In the genomic region with DNA sequence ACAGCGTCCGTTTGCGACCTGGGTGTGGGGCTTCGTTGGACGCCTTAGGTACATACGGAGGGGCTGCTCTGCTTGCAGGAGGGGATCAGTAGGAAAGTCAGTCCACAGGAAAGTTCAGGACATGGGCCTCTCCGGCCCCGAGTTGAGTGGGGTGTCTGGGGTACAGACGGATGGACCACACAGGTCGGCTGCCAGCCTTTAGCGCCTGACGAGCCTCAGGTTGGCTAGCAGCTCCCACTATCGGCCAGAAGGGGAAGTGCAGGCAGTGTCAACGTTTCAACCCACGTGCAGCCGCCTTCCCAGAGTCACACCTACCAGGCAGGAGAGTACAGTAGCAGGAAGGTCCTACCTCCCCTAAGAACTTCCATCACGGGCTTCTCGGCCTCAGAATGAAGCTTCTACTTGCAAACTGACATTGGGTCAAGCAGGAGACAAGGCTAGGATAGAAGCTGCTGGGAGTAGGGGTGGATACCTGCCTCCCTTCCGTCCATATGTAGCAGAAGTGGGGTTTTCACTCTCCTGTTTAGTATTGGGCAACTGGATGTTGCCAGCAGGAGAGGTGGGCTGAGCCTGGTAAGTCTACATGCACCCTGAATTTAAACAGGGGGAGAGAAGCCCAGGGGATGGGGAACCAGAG, we compare ENCODE assay signal across 8 cellular contexts. TPM values are rescaled to one million over a fixed set of nuclear protein-coding genes. Genes with fewer than 3 reads are reported as not detected.
DNase-seq lines count a peak whose midpoint lies in the region; ATAC-seq, FAIRE-seq and TF ChIP-seq lines count a peak whose summit lies in the region.

No MANE protein-coding gene starts in this region.

- no peak for FAIRE-seq in GM12878 (lab: Jason Lieb, UNC)

- no peak overlapping the region for H3K27ac ChIP-seq in MM.1S (ENCODE audit: low read length)
- H3K27ac ChIP-seq in GM12878 (ENCODE audit: control insufficient read depth, insufficient read depth), result no peak overlapping the region
- H3K27ac ChIP-seq in iPS-20b (ENCODE audit: low read length), result no peak overlapping the region

- POLR2A ChIA-PET in GM12878 (lab: Charles Lee), result interaction anchor here (0.6 kb wide), 1 partner anchor 154 kb away, joined by 5 read pairs; no protein-coding TSS in a partner anchor

- H3K27me3 ChIP-seq in MM.1S (replicated peaks; ENCODE audit: insufficient read depth, low read length) (peaks cover 19% of the 10 kb centered on the region), GM12878 (replicated peaks in 1 of 2; ENCODE audit: control insufficient read depth in 2 of 2, insufficient read depth in 2 of 2, low read length in 1 of 2) (peaks cover 8 to 12% of the 10 kb centered on the region in 2 experiments; a peak in 3 of 4 replicates), iPS-20b (ENCODE audit: insufficient read depth, low read length) (peaks cover 79% of the 10 kb centered on the region)

- no TSS peak for BruUV-seq in GM12878 (replicated peaks; lab: Mats Ljungman, UMichigan)

- no peaks in the 10 kb centered on the region for H3K9me2 ChIP-seq in MM.1S (replicated peaks; ENCODE audit: insufficient read depth, low read length)

- H3K4me2 ChIP-seq in MM.1S (ENCODE audit: low read depth, low read length) (no peak overlapping the region), GM12878 (ENCODE audit: control insufficient read depth, insufficient read depth) (no peak overlapping the region)

- no peaks in the 10 kb centered on the region for H4K20me1 ChIP-seq in MM.1S (ENCODE audit: insufficient read depth, low read length)
- H4K20me1 ChIP-seq in GM12878 (ENCODE audit: control insufficient read depth, insufficient read depth), result 0 out of 2 replicates have a peak, but pooled peaks cover 2% of the 10 kb centered on the region

- ATAC-seq in GM21723 (IDR thresholded peaks at IDR 0.05; ENCODE audit: unreplicated experiment) (peak; percentile 73), GM12878 (peak; percentile 86)

- SMC1A ChIA-PET in GM12878 (lab: Charles Lee; ENCODE audit: uncharacterized antibody, unreplicated experiment), result interaction anchor here (1.4 to 2.8 kb wide), 4 partner anchors 127 to 349 kb away, joined by 3 to 13 read pairs (median 8); no protein-coding TSS in a partner anchor

- H3K79me2 ChIP-seq in MM.1S (ENCODE audit: low read length) (no peaks in the 10 kb centered on the region), GM12878 (ENCODE audit: control insufficient read depth, insufficient read depth, low read length) (no peaks in the 10 kb centered on the region)

- DNase-seq in EH (ENCODE audit: low read depth) (peak; percentile 63), MM.1S (peak; percentile 77), T-helper 22 cell (ENCODE audit: low read depth) (peak; percentile 31), GM12878 (ENCODE audit: low read depth, low spot score) (peak; percentile 9), NCI-H446 treated with DMSO at 0.1 percent for 48 hours (lab: John Stamatoyannopoulos, UW) (no peak)
- peak; percentile 79 for DNase-seq in stimulated activated CD4-positive, alpha-beta T cell treated with anti-CD3 and anti-CD28 coated beads, Interleukin-15, amount 100 ng/mL, for 24 hours

- peak; percentile 77 for TF ChIP-seq RAD21 in GM12878 (IDR thresholded peaks at IDR 0.05; ENCODE audit: insufficient read depth, low read depth, low read length)

- no peak overlapping the region for H2AFZ ChIP-seq in MM.1S (ENCODE audit: low read length)
- no peak overlapping the region for H2AFZ ChIP-seq in GM12878 (ENCODE audit: control insufficient read depth, low read depth, low read length)

- peaks cover 5% of the 10 kb centered on the region; the same call in 1 of the 2 replicates for H3K4me1 ChIP-seq in MM.1S (ENCODE audit: low read length)
- H3K4me1 ChIP-seq in GM12878 (ENCODE audit: control insufficient read depth, insufficient read depth, low read length), result no peaks in the 10 kb centered on the region; the same call in 1 of the 2 replicates
- H3K4me1 ChIP-seq in iPS-20b (ENCODE audit: insufficient read depth, low read length), result no peaks in the 10 kb centered on the region

- RAD21 ChIA-PET in GM12878 (lab: Charles Lee; ENCODE audit: unreplicated experiment), result interaction anchor here (0.6 to 2.5 kb wide), 4 partner anchors 67 to 155 kb away, joined by 3 to 26 read pairs (median 6); partner anchors contain the start of gene EXOG

- H3K9ac ChIP-seq in MM.1S (ENCODE audit: low read length), result no peak overlapping the region
- no peak overlapping the region for H3K9ac ChIP-seq in GM12878 (ENCODE audit: control insufficient read depth, insufficient read depth, low read length)
- H3K9ac ChIP-seq in iPS-20b (ENCODE audit: low read depth, low read length), result no peak overlapping the region

- H3K9me3 ChIP-seq in MM.1S (replicated peaks; ENCODE audit: insufficient read depth, low read length) (no peaks in the 10 kb centered on the region), GM12878 (replicated peaks; ENCODE audit: control insufficient read depth, insufficient read depth, low read length) (no peaks in the 10 kb centered on the region; the same call in 2 of the 3 replicates), iPS-20b (ENCODE audit: insufficient read depth, low read depth, low read length) (no peaks in the 10 kb centered on the region)

- H3K4me3 ChIP-seq in MM.1S (ENCODE audit: low read length) (no peak overlapping the region), GM12878 (no peak overlapping the region), iPS-20b (ENCODE audit: low read length) (peak overlapping the region; percentile 51; the same call in 1 of the 2 replicates)

- CTCF ChIA-PET in GM12878 (lab: Yijun Ruan, JAX), result interaction anchor here (0.6 to 3.6 kb wide), 22 partner anchors 11 to 380 kb away, joined by 3 to 100 read pairs (median 4); partner anchors contain the start of gene EXOG

- no peak for TF ChIP-seq POLR2A in GM12878 (IDR thresholded peaks at IDR 0.05; ENCODE audit: low read depth, low read length)

- peak; percentile 96 for TF ChIP-seq CTCF in MM.1S (IDR thresholded peaks at IDR 0.05; ENCODE audit: low read length)
- peak; percentile 97 to 100 (median 99) for TF ChIP-seq CTCF in GM12878 (IDR thresholded peaks at IDR 0.05 in 2 of 3, conservative IDR thresholded peaks at IDR 0.05 in 1 of 3; ENCODE audit: control insufficient read depth in 2 of 3, extremely low read depth in 1 of 3, insufficient read depth in 1 of 3, low read depth in 3 of 3, low read length in 3 of 3)

- intact Hi-C loops in GM12878 (cut with micrococcal nuclease; ENCODE audit: unreplicated experiment), result loop anchor here (1.0 to 10.0 kb wide), 4 partner anchors 130 to 354 kb away; partner anchors contain the start of gene EXOG

- in situ Hi-C loops in GM12878 (cut with MboI), result no loop called here

- 31% methylated on average over 19 of the region's 19 CpGs for WGBS in GM12878 (ENCODE audit: insufficient coverage, insufficient replicate concordance, low lambda C conversion rate, missing lambda C conversion rate)

- peaks cover 7% of the 10 kb centered on the region; the same call in 1 of the 2 replicates for H3F3A ChIP-seq in MM.1S (ENCODE audit: insufficient read depth, low read length)

- no peak for TF ChIP-seq EP300 in GM12878 (IDR thresholded peaks at IDR 0.05; ENCODE audit: borderline replicate concordance in 1 of 2, control insufficient read depth in 1 of 2, low read depth in 2 of 2, low read length in 2 of 2)

- no peaks in the 10 kb centered on the region for H3K36me3 ChIP-seq in MM.1S (replicated peaks; ENCODE audit: insufficient read depth, low read length)
- H3K36me3 ChIP-seq in GM12878 (ENCODE audit: control insufficient read depth in 2 of 2, insufficient read depth in 2 of 2, low read length in 1 of 2), result no peaks in the 10 kb centered on the region
- H3K36me3 ChIP-seq in iPS-20b (ENCODE audit: insufficient read depth, low read depth, low read length), result no peaks in the 10 kb centered on the region

TF ChIP-seq in GM12878, 131 proteins besides CTCF, POLR2A, EP300 and RAD21 (continues in another document):
- TF ChIP-seq EGR1 (IDR thresholded peaks at IDR 0.05; ENCODE audit: borderline replicate concordance in 1 of 2, low read depth in 2 of 2, low read length in 2 of 2), result no peak
- TF ChIP-seq ELK1 (IDR thresholded peaks at IDR 0.05; ENCODE audit: low read depth, low read length), result no peak
- no peak for TF ChIP-seq TARDBP (IDR thresholded peaks at IDR 0.05; ENCODE audit: borderline replicate concordance)
- TF ChIP-seq FOXK2 (IDR thresholded peaks at IDR 0.05), result no peak
- no peak for TF ChIP-seq ZBED1 (IDR thresholded peaks at IDR 0.05; ENCODE audit: borderline replicate concordance)
- peak; percentile 74 to 83 for TF ChIP-seq BHLHE40 (IDR thresholded peaks at IDR 0.05; ENCODE audit: borderline replicate concordance in 1 of 2, low read depth in 2 of 2, low read length in 1 of 2)

RNA-seq across cellular contexts. Expression of gene SCN5A, which starts 1.8 kb away (rescaled TPM):
- total RNA-seq in GM12878 (2013; cell fraction: nucleolus; rRNA removed), result not detected in 2 replicates
- total RNA-seq in GM12878 (2014; rRNA removed), result not detected in 2 replicates
- not detected in 2 replicates for total RNA-seq in GM12878 (2014; rRNA removed; fragmentation: Illumina TruSeq; extraction: Trizol)
- not detected in 2 replicates for total RNA-seq in GM12878 (2021)
- not detected for polyA plus RNA-seq in GM12878 (2011; ENCODE audit: low read depth)
- polyA plus RNA-seq in GM12878 (2011; rRNA removed), result not detected in 2 replicates
- not detected in 2 replicates for polyA plus RNA-seq in GM12878 (2011; cell fraction: cytosol; rRNA removed)
- not detected in 2 replicates for polyA plus RNA-seq in GM12878 (2011; cell fraction: nucleus; rRNA removed)
- not detected in 2 replicates for polyA plus RNA-seq in GM12878 (2012)
- polyA plus RNA-seq in GM12878 (2014; fragmentation: Illumina TruSeq; extraction: Trizol), result not detected in 2 replicates
- not detected for polyA plus RNA-seq in GM12878 (2014; fragmentation: Nextera tagmentation; extraction: Ambion mirVana)
- not detected in 2 replicates for polyA plus RNA-seq in GM12878 (2014; rRNA removed)
- not detected for polyA plus RNA-seq in GM12878 (2016; fragmentation: Nextera tagmentation; extraction: Ambion mirVana)
- not detected in 2 replicates for polyA minus RNA-seq in GM12878 (2011; rRNA and poly(A)+ RNA removed)
- not detected in 2 replicates for polyA minus RNA-seq in GM12878 (2011; cell fraction: cytosol; rRNA and poly(A)+ RNA removed)
- polyA minus RNA-seq in GM12878 (2011; cell fraction: nucleus; rRNA and poly(A)+ RNA removed), result not detected in 2 replicates
